Comparison of ENCODE assay signal across 9 cellular contexts in the genomic region with DNA sequence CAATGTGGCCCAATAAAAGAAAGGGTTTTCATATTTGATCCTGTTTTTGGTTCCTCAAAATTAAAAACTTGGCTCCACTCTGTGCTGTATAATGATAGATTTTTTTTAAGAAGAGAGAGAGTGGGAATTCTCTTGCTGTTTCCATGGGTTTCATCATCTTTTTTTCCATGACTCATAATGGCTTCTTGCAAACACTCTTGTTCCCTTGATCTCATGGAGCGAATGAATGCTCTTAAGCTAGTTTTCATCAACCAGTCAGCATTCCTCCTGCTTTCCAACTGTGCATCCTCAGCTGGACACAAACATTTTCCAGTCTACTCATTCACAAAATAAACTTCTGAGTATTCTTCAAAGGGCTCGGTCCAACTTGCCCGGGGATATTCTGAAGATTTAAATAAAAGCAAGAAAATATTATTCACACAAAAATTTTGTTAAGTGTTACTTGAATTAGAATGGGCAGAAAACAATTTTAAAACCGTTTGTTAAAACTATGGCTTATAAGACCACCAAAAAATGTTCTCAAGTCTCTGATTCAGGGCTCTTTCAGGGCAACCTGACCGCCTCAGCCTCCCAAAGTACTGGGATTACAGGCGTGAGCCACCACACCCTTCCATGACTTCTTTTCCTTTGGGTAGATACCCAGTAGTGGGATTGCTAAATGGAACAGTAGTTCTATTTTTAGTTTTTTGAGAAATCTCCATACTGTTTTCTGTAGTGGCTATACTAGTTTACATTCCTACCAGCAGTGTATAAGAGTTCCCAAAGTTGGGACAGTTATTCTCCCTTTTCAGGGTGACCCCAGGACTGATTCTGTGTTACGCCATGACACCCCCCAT.
DNase-seq lines count a peak whose midpoint lies in the region; ATAC-seq, FAIRE-seq and TF ChIP-seq lines count a peak whose summit lies in the region.
"Had no signal": no experiment of that assay in that cellular context is flagged by ENCODE, and none has a peak within 500 bp of the region (broad histone marks: within the 10 kb centered on the region; RNA-seq: fewer than 3 reads in every experiment).

No MANE protein-coding gene starts in this region.

- DNase-seq in astrocyte of the cerebellum (ENCODE audit: low read depth), result peak; percentile 98
- DNase-seq in HepG2 (ENCODE audit: low spot score), result peak; percentile 77
- DNase-seq in NCI-H1694 treated with DMSO at 0.1 percent for 48 hours (lab: John Stamatoyannopoulos, UW), result no peak
- no peak for DNase-seq in head of caudate nucleus
- DNase-seq in small intestine, result no peak
- DNase-seq: midbrain had no signal

- H2AFZ ChIP-seq in ACC112 (ENCODE audit: low read length, unreplicated experiment) (peak overlapping the region; percentile 19), HepG2 (ENCODE audit: low read length) (no peak overlapping the region)

- peak; percentile 46; the same call in 2 of the 3 replicates for ATAC-seq in HepG2
- ATAC-seq in GM21786 (IDR thresholded peaks at IDR 0.05; ENCODE audit: unreplicated experiment), result no peak

- intact Hi-C loops in HepG2 (cut with micrococcal nuclease; ENCODE audit: unreplicated experiment) (no loop called here), head of caudate nucleus (cut with DNase I) (no loop called here)

- no peak for TF ChIP-seq RAD21 in HepG2 (CRISPR knock-in tag; IDR thresholded peaks at IDR 0.05)

- in situ Hi-C loops in astrocyte of the cerebellum (cut with HindIII; ENCODE audit: low sequenced_read_pairs), result no loop called here
- in situ Hi-C loops in HepG2 (cut with HindIII; ENCODE audit: extremely low pct_ligation_motif_present, low pct_unique_long_range_greater_than_20kb), result no loop called here

- CTCF ChIA-PET in HEK293 (lab: Yijun Ruan, JAX), result interaction anchor here (0.6 kb wide), 1 partner anchor 226 kb away, joined by 3 read pairs; no protein-coding TSS in a partner anchor
- CTCF ChIA-PET in HepG2 (lab: Yijun Ruan, JAX; ENCODE audit: low intra/inter-chr PET ratio, low total read pairs), result no interaction called here

- H4K20me1 ChIP-seq in HepG2 (ENCODE audit: insufficient read depth, low read length), result no peaks in the 10 kb centered on the region

- 76% methylated on average over 7 of the region's 7 CpGs for WGBS in HepG2 (ENCODE audit: low lambda C conversion rate)
- 77 to 92% (median 83%) methylated on average over 7 of the region's 7 CpGs for WGBS in small intestine, 3 donors

- H3K9ac ChIP-seq in HepG2 (ENCODE audit: insufficient read depth, low read depth, low read length), result no peak overlapping the region

- FAIRE-seq in HepG2 (lab: Jason Lieb, UNC) (no peak), small intestine (lab: Jason Lieb, UNC) (no peak)

- H3K27me3 ChIP-seq in ACC112 (ENCODE audit: insufficient read depth, low read length) (no peaks in the 10 kb centered on the region), HepG2 (ENCODE audit: control insufficient read depth in 1 of 2, insufficient read depth in 2 of 2, low read length in 2 of 2) (no peaks in the 10 kb centered on the region), small intestine (ENCODE audit: control insufficient read depth in 2 of 2, insufficient read depth in 2 of 2, low read length in 2 of 2) (no peaks in the 10 kb centered on the region)

- TF ChIP-seq CTCF in HEK293 (tag by site-specific recombination; IDR thresholded peaks at IDR 0.05) (no peak), astrocyte of the cerebellum (IDR thresholded peaks at IDR 0.05; ENCODE audit: low read depth, low read length, missing control alignments) (no peak), HepG2 (CRISPR knock-in tag; IDR thresholded peaks at IDR 0.05) (no peak)

- H3K4me3 ChIP-seq in ACC112 (ENCODE audit: low read depth, low read length) (no peak overlapping the region), HEK293 (ENCODE audit: low read depth, low read length) (no peak overlapping the region), astrocyte of the cerebellum (ENCODE audit: low read depth, low read length) (no peak overlapping the region), HepG2 (replicated peaks in 1 of 3; ENCODE audit: insufficient read depth in 1 of 3, low read depth in 2 of 3, low read length in 3 of 3) (no peak overlapping the region), small intestine (ENCODE audit: low read depth in 1 of 2, low read length in 2 of 2) (no peak overlapping the region)

- H3K4me2 ChIP-seq in HepG2 (ENCODE audit: low read depth, low read length), result no peak overlapping the region

- BruUV-seq in HepG2 (replicated peaks; lab: Mats Ljungman, UMichigan), result no TSS peak

- POLR2A ChIA-PET in HEK293 (lab: Yijun Ruan, JAX), result no interaction called here
- POLR2A ChIA-PET in HepG2 (lab: Yijun Ruan, JAX), result interaction anchor here (0.7 to 1.3 kb wide), 4 partner anchors 12 to 79 kb away, joined by 3 to 11 read pairs (median 4); no protein-coding TSS in a partner anchor

- TF ChIP-seq EP300 in HepG2 (IDR thresholded peaks at IDR 0.05; ENCODE audit: low read depth in 2 of 2, low read length in 2 of 2), result peak; percentile 47 to 74; a peak in 2 of 4 replicates
- no peak for TF ChIP-seq EP300 in HepG2 (CRISPR knock-in tag; IDR thresholded peaks at IDR 0.05; ENCODE audit: borderline replicate concordance)

- H3K9me3 ChIP-seq in HEK293 (ENCODE audit: control insufficient read depth, insufficient read depth, low read depth, low read length) (no peaks in the 10 kb centered on the region), HepG2 (ENCODE audit: low read length) (no peaks in the 10 kb centered on the region), small intestine (ENCODE audit: control insufficient read depth, low read depth) (no peaks in the 10 kb centered on the region)

- H3K36me3 ChIP-seq in ACC112 (ENCODE audit: insufficient read depth, low read length) (no peaks in the 10 kb centered on the region), HEK293 (ENCODE audit: control insufficient read depth in 2 of 2, insufficient read depth in 1 of 2, low read length in 2 of 2) (no peaks in the 10 kb centered on the region), HepG2 (replicated peaks in 1 of 2; ENCODE audit: control insufficient read depth in 1 of 2, insufficient read depth in 2 of 2, low read length in 2 of 2) (no peaks in the 10 kb centered on the region), small intestine (ENCODE audit: control insufficient read depth in 2 of 2, insufficient read depth in 2 of 2, low read length in 2 of 2) (no peaks in the 10 kb centered on the region)

- H3K4me1 ChIP-seq in ACC112 (ENCODE audit: control insufficient read depth, insufficient read depth, low read length, unreplicated experiment) (peaks cover 13% of the 10 kb centered on the region), HEK293 (ENCODE audit: control insufficient read depth, insufficient read depth, low read length) (no peaks in the 10 kb centered on the region), HepG2 (ENCODE audit: insufficient read depth, low read length) (peaks cover 27% of the 10 kb centered on the region), small intestine (ENCODE audit: control insufficient read depth in 2 of 2, insufficient read depth in 1 of 2, low read depth in 1 of 2, low read length in 1 of 2) (no peaks in the 10 kb centered on the region)

- H3K79me2 ChIP-seq in ACC112 (ENCODE audit: control insufficient read depth, insufficient read depth, low read length, unreplicated experiment) (no peaks in the 10 kb centered on the region), HepG2 (ENCODE audit: insufficient read depth, low read length) (no peaks in the 10 kb centered on the region)

- H3K27ac ChIP-seq in ACC112 (ENCODE audit: low read depth, low read length), result peak overlapping the region; percentile 69
- H3K27ac ChIP-seq in HEK293 (ENCODE audit: extremely low read depth, low read depth, low read length), result no peak overlapping the region
- no peak overlapping the region for H3K27ac ChIP-seq in HepG2 (ENCODE audit: extremely low read length, insufficient read depth, low read length)
- peak overlapping the region in 1 of 2 donors; percentile 78 for H3K27ac ChIP-seq in small intestine (ENCODE audit: low read depth in 1 of 2, low read length in 1 of 2)

- TF ChIP-seq POLR2A in HepG2 (IDR thresholded peaks at IDR 0.05; ENCODE audit: insufficient read depth in 1 of 2, low read depth in 2 of 2, low read length in 2 of 2), result no peak

TF ChIP-seq in HEK293, 187 proteins besides CTCF, POLR2A, EP300 and RAD21 (continues in another document):
- TF ChIP-seq, protein P1, sequence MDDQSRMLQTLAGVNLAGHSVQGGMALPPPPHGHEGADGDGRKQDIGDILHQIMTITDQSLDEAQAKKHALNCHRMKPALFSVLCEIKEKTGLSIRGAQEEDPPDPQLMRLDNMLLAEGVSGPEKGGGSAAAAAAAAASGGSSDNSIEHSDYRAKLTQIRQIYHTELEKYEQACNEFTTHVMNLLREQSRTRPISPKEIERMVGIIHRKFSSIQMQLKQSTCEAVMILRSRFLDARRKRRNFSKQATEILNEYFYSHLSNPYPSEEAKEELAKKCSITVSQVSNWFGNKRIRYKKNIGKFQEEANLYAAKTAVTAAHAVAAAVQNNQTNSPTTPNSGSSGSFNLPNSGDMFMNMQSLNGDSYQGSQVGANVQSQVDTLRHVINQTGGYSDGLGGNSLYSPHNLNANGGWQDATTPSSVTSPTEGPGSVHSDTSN (CRISPR knock-in tag; IDR thresholded peaks at IDR 0.05), result no peak

TF ChIP-seq in HepG2, 621 proteins besides CTCF, POLR2A, EP300 and RAD21 (continues in another document):
- TF ChIP-seq, protein P2, sequence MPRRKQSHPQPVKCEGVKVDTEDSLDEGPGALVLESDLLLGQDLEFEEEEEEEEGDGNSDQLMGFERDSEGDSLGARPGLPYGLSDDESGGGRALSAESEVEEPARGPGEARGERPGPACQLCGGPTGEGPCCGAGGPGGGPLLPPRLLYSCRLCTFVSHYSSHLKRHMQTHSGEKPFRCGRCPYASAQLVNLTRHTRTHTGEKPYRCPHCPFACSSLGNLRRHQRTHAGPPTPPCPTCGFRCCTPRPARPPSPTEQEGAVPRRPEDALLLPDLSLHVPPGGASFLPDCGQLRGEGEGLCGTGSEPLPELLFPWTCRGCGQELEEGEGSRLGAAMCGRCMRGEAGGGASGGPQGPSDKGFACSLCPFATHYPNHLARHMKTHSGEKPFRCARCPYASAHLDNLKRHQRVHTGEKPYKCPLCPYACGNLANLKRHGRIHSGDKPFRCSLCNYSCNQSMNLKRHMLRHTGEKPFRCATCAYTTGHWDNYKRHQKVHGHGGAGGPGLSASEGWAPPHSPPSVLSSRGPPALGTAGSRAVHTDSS (CRISPR knock-in tag; conservative IDR thresholded peaks at IDR 0.05), result no peak
- TF ChIP-seq ZNF569 (CRISPR knock-in tag; IDR thresholded peaks at IDR 0.05; ENCODE audit: borderline replicate concordance) (no peak), RBAK (CRISPR knock-in tag; IDR thresholded peaks at IDR 0.05) (no peak)
- TF ChIP-seq, protein P3, sequence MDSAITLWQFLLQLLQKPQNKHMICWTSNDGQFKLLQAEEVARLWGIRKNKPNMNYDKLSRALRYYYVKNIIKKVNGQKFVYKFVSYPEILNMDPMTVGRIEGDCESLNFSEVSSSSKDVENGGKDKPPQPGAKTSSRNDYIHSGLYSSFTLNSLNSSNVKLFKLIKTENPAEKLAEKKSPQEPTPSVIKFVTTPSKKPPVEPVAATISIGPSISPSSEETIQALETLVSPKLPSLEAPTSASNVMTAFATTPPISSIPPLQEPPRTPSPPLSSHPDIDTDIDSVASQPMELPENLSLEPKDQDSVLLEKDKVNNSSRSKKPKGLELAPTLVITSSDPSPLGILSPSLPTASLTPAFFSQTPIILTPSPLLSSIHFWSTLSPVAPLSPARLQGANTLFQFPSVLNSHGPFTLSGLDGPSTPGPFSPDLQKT (CRISPR knock-in tag; IDR thresholded peaks at IDR 0.05; ENCODE audit: borderline replicate concordance), result no peak

Comparison
In these comparisons a context has a peak if more than half of its experiments do, and no peak if none do; other contexts are left out.
1. DNase-seq: peak in astrocyte of the cerebellum (single experiment) and HepG2 (single experiment); none in NCI-H1694 treated with DMSO at 0.1 percent for 48 hours (single experiment), head of caudate nucleus (0 of 42) and small intestine (single experiment).